ENCODE assay signal across 18 cellular contexts in genomic region chr6:14272111-14273085, GRCh38.
A peak's percentile ranks its signal among the peaks of the same experiment; 100 is the strongest.
DNase-seq lines count a peak whose midpoint lies in the region; TF ChIP-seq lines count a peak whose summit lies in the region.
"Had no signal": no experiment of that assay in that cellular context is flagged by ENCODE, and none has a peak within 500 bp of the region (broad histone marks: within the 10 kb centered on the region; RNA-seq: fewer than 3 reads in every experiment).

No MANE protein-coding gene starts in this region.

- no peak overlapping the region for H3K4me3 ChIP-seq in trophoblast cell (ENCODE audit: low read depth, low read length)
- H3K4me3 ChIP-seq in SK-N-SH (ENCODE audit: low read depth in 2 of 2, low read length in 1 of 2): no peak overlapping the region
- H3K4me3 ChIP-seq: HAP-1, hepatocyte, lung, tibial artery had no signal

- no peaks in the 10 kb centered on the region for H3K79me1 ChIP-seq in trophoblast cell (ENCODE audit: low read length)

- H3K14ac ChIP-seq in trophoblast cell (ENCODE audit: low read length): no peak overlapping the region

- DNase-seq in NCI-H1105 treated with DMSO at 0.1 percent for 48 hours (lab: John Stamatoyannopoulos, UW) (peak; percentile 2), NCI-H1105 (lab: John Stamatoyannopoulos, UW) (no peak), M059J (ENCODE audit: low read depth) (peak; percentile 95), ecto neural progenitor cell (ENCODE audit: low spot score) (peak; percentile 11), trophoblast cell (peak; percentile 83 to 95), SK-N-SH (no peak)
- no peak for DNase-seq in activated T-helper 1 cell treated with anti-CD3 and anti-CD28 coated beads, Interleukin-12 subunit alpha, Interleukin-12 subunit beta, Interleukin-2, Interleukin-4 antibody, amounts not matched to agents 30 ng/mL and 10 ng/mL and 1 ng/mL, durations not matched to agents 14 hours and 24 hours and 36 hours (ENCODE audit: low spot score)
- DNase-seq in activated T-cell treated with anti-CD3 and anti-CD28 coated beads, Interleukin-2, amount 50 U/mL, for 48 hours: no peak
- DNase-seq: activated T-cell treated with anti-CD3 and anti-CD28 coated beads, Interleukin-2, amount 50 U/mL, for 4 hours; aorta; NCI-H2029 treated with DMSO at 0.1 percent for 48 hours; stimulated activated CD4-positive, alpha-beta T cell treated with anti-CD3 and anti-CD28 coated beads, Interleukin-12 subunit alpha, Interleukin-12 subunit beta, amount 100 ng/mL, for 4 hours; tibial artery had no signal

- H3K27me3 Mint-ChIP-seq in activated T-helper 1 cell treated with anti-CD3 and anti-CD28 coated beads, Interleukin-12 subunit alpha, Interleukin-12 subunit beta, Interleukin-2, Interleukin-4 antibody, amounts not matched to agents 30 ng/mL and 10 ng/mL and 1 ng/mL, durations not matched to agents 14 hours and 24 hours and 36 hours (ENCODE audit: insufficient read depth): no peaks in the 10 kb centered on the region

- H3K27ac ChIP-seq in trophoblast cell (ENCODE audit: low read depth, low read length) (no peak overlapping the region), SK-N-SH (ENCODE audit: low read depth in 2 of 2, low read length in 1 of 2) (no peak overlapping the region)
- H3K27ac ChIP-seq: hepatocyte, neutrophil, tibial artery, VCaP had no signal

- H3K4me2 ChIP-seq in trophoblast cell (ENCODE audit: low read length) (no peak overlapping the region), SK-N-SH (no peak overlapping the region)
- H3K4me2 ChIP-seq: hepatocyte had no signal

- H3K9me3 ChIP-seq in trophoblast cell (ENCODE audit: insufficient read depth, low read depth, low read length): peaks cover 13% of the 10 kb centered on the region
- H3K9me3 ChIP-seq in SK-N-SH: no peaks in the 10 kb centered on the region
- H3K9me3 ChIP-seq: HAP-1, neutrophil, tibial artery had no signal

- no peak overlapping the region for H3K4ac ChIP-seq in trophoblast cell (ENCODE audit: low read depth, low read length)

- H3F3A ChIP-seq in SK-N-SH (replicated peaks; ENCODE audit: insufficient read depth): no peaks in the 10 kb centered on the region

- no CpG with 5 or more reads among the region's 4 CpGs for WGBS in trophoblast cell (ENCODE audit: extremely low coverage, insufficient coverage, insufficient read length)
- 39% methylated on average over 4 of the region's 4 CpGs for WGBS in SK-N-SH (ENCODE audit: low lambda C conversion rate)

- peaks cover 52% of the 10 kb centered on the region for H3K4me1 Mint-ChIP-seq in activated T-helper 1 cell treated with anti-CD3 and anti-CD28 coated beads, Interleukin-12 subunit alpha, Interleukin-12 subunit beta, Interleukin-2, Interleukin-4 antibody, amounts not matched to agents 30 ng/mL and 10 ng/mL and 1 ng/mL, durations not matched to agents 14 hours and 24 hours and 36 hours (ENCODE audit: low read depth)

- H3K9me2 ChIP-seq in SK-N-SH: no peaks in the 10 kb centered on the region

- no peak overlapping the region for H4K12ac ChIP-seq in trophoblast cell (ENCODE audit: low read depth, low read length)

- H3K27ac Mint-ChIP-seq in activated T-helper 1 cell treated with anti-CD3 and anti-CD28 coated beads, Interleukin-12 subunit alpha, Interleukin-12 subunit beta, Interleukin-2, Interleukin-4 antibody, amounts not matched to agents 30 ng/mL and 10 ng/mL and 1 ng/mL, durations not matched to agents 14 hours and 24 hours and 36 hours: no peak overlapping the region

- no peak for TF ChIP-seq RAD21 in SK-N-SH (IDR thresholded peaks at IDR 0.05; ENCODE audit: low read length)

- H3K79me2 ChIP-seq in trophoblast cell (ENCODE audit: control insufficient read depth, insufficient read depth, low read length, poor library complexity) (no peaks in the 10 kb centered on the region), SK-N-SH (ENCODE audit: insufficient read depth) (no peaks in the 10 kb centered on the region)
- H3K79me2 ChIP-seq: hepatocyte had no signal

- H2AFZ ChIP-seq in trophoblast cell (ENCODE audit: insufficient read depth, low read length, poor library complexity) (no peak overlapping the region), SK-N-SH (ENCODE audit: low read depth) (no peak overlapping the region)
- H2AFZ ChIP-seq: hepatocyte had no signal

- CTCF ChIA-PET in SK-N-SH (lab: Yijun Ruan, JAX): no interaction called here

- no peak overlapping the region for H3K18ac ChIP-seq in trophoblast cell (ENCODE audit: low read length)

- no peaks in the 10 kb centered on the region for H3K27me3 ChIP-seq in trophoblast cell (ENCODE audit: insufficient read depth, low read length)
- no peaks in the 10 kb centered on the region for H3K27me3 ChIP-seq in SK-N-SH (ENCODE audit: insufficient read depth)
- H3K27me3 ChIP-seq: hepatocyte, neutrophil, tibial artery had no signal

- H3K36me3 Mint-ChIP-seq in activated T-helper 1 cell treated with anti-CD3 and anti-CD28 coated beads, Interleukin-12 subunit alpha, Interleukin-12 subunit beta, Interleukin-2, Interleukin-4 antibody, amounts not matched to agents 30 ng/mL and 10 ng/mL and 1 ng/mL, durations not matched to agents 14 hours and 24 hours and 36 hours (ENCODE audit: low read depth): peaks cover 2% of the 10 kb centered on the region

- H3K9ac ChIP-seq in trophoblast cell (ENCODE audit: low read length) (no peak overlapping the region), SK-N-SH (no peak overlapping the region)

- no peak overlapping the region for H3K4me3 Mint-ChIP-seq in activated T-helper 1 cell treated with anti-CD3 and anti-CD28 coated beads, Interleukin-12 subunit alpha, Interleukin-12 subunit beta, Interleukin-2, Interleukin-4 antibody, amounts not matched to agents 30 ng/mL and 10 ng/mL and 1 ng/mL, durations not matched to agents 14 hours and 24 hours and 36 hours
- H3K4me3 Mint-ChIP-seq: activated T-cell treated with anti-CD3 and anti-CD28 coated beads, Interleukin-2, amount 50 U/mL, for 4 hours had no signal

- no peaks in the 10 kb centered on the region for H3K36me3 ChIP-seq in trophoblast cell (ENCODE audit: control insufficient read depth in 1 of 2, insufficient read depth in 2 of 2, low read length in 2 of 2)
- H3K36me3 ChIP-seq in SK-N-SH (replicated peaks in 1 of 2; ENCODE audit: control insufficient read depth in 1 of 2, insufficient read depth in 2 of 2, low read length in 1 of 2): no peaks in the 10 kb centered on the region
- H3K36me3 ChIP-seq: HAP-1, neutrophil, tibial artery had no signal

- H4K20me1 ChIP-seq in SK-N-SH (ENCODE audit: insufficient read depth): no peaks in the 10 kb centered on the region

- POLR2A ChIA-PET in SK-N-SH (lab: Yijun Ruan, JAX): no interaction called here

- intact Hi-C loops in activated T-helper 1 cell treated with anti-CD3 and anti-CD28 coated beads, Interleukin-12 subunit alpha, Interleukin-12 subunit beta, Interleukin-2, Interleukin-4 antibody, amounts not matched to agents 30 ng/mL and 10 ng/mL and 1 ng/mL, durations not matched to agents 14 hours and 24 hours and 36 hours (cut with micrococcal nuclease): loop anchor here (5.0 kb wide), 3 partner anchors 270 to 605 kb away; no protein-coding TSS in a partner anchor

- no peak for TF ChIP-seq EP300 in SK-N-SH (IDR thresholded peaks at IDR 0.05; ENCODE audit: borderline replicate concordance in 1 of 2, low read depth in 1 of 2, low read length in 1 of 2)

- TF ChIP-seq CTCF in SK-N-SH (IDR thresholded peaks at IDR 0.05): no peak

- no peak overlapping the region for H2BK5ac ChIP-seq in trophoblast cell (ENCODE audit: low read depth, low read length, poor library complexity)

- no peak overlapping the region for H4K91ac ChIP-seq in trophoblast cell (ENCODE audit: low read depth, low read length)

- H3K23ac ChIP-seq in trophoblast cell (ENCODE audit: low read length): no peak overlapping the region

- H4K8ac ChIP-seq in trophoblast cell (ENCODE audit: low read depth, low read length): no peak overlapping the region

- no peak overlapping the region for H2BK12ac ChIP-seq in trophoblast cell (ENCODE audit: low read length)

- H3K4me1 ChIP-seq in trophoblast cell (ENCODE audit: control insufficient read depth in 1 of 2, insufficient read depth in 2 of 2, low read length in 2 of 2) (no peaks in the 10 kb centered on the region), SK-N-SH (ENCODE audit: control insufficient read depth in 1 of 2, insufficient read depth in 2 of 2, low read depth in 1 of 2, low read length in 1 of 2) (peaks cover 0 to 3% of the 10 kb centered on the region in 2 experiments; a peak in 1 of 4 replicates)
- H3K4me1 ChIP-seq: HAP-1 had no signal

- no peak overlapping the region for H2AK5ac ChIP-seq in trophoblast cell (ENCODE audit: low read length)

- peaks cover 3% of the 10 kb centered on the region for H3K9me3 Mint-ChIP-seq in activated T-helper 1 cell treated with anti-CD3 and anti-CD28 coated beads, Interleukin-12 subunit alpha, Interleukin-12 subunit beta, Interleukin-2, Interleukin-4 antibody, amounts not matched to agents 30 ng/mL and 10 ng/mL and 1 ng/mL, durations not matched to agents 14 hours and 24 hours and 36 hours

- H2BK120ac ChIP-seq in trophoblast cell (ENCODE audit: insufficient read depth, low read length, poor library complexity): no peak overlapping the region

TF ChIP-seq in SK-N-SH, 30 proteins besides CTCF, POLR2A, EP300 and RAD21:
- TF ChIP-seq SMC3 (IDR thresholded peaks at IDR 0.05; ENCODE audit: low read depth, low read length) (no peak), RFX5 (IDR thresholded peaks at IDR 0.05; ENCODE audit: low read length) (no peak), EZH2phosphoT487 (IDR thresholded peaks at IDR 0.05; ENCODE audit: borderline replicate concordance, low read depth) (no peak), NFIC (IDR thresholded peaks at IDR 0.05; ENCODE audit: borderline replicate concordance) (no peak), TEAD4 (IDR thresholded peaks at IDR 0.05; ENCODE audit: borderline replicate concordance, insufficient read depth) (no peak), MEF2A (IDR thresholded peaks at IDR 0.05; ENCODE audit: borderline replicate concordance, low read depth) (no peak), RXRA (IDR thresholded peaks at IDR 0.05; ENCODE audit: borderline replicate concordance, low read depth) (no peak), NRF1 (IDR thresholded peaks at IDR 0.05; ENCODE audit: low read depth, low read length) (no peak)

Comparison
In these comparisons a context has a peak if more than half of its experiments do, and no peak if none do; other contexts are left out.
1. DNase-seq: peak in NCI-H1105 treated with DMSO at 0.1 percent for 48 hours (single experiment), M059J (single experiment), ecto neural progenitor cell (single experiment) and trophoblast cell (2 of 2); none in NCI-H1105 (single experiment), SK-N-SH (single experiment), activated T-helper 1 cell treated with anti-CD3 and anti-CD28 coated beads, Interleukin-12 subunit alpha, Interleukin-12 subunit beta, Interleukin-2, Interleukin-4 antibody, amounts not matched to agents 30 ng/mL and 10 ng/mL and 1 ng/mL, durations not matched to agents 14 hours and 24 hours and 36 hours (single experiment) and activated T-cell treated with anti-CD3 and anti-CD28 coated beads, Interleukin-2, amount 50 U/mL, for 48 hours (0 of 2).